Comparison of ENCODE assay signal across 1 cellular context in the genomic region with DNA sequence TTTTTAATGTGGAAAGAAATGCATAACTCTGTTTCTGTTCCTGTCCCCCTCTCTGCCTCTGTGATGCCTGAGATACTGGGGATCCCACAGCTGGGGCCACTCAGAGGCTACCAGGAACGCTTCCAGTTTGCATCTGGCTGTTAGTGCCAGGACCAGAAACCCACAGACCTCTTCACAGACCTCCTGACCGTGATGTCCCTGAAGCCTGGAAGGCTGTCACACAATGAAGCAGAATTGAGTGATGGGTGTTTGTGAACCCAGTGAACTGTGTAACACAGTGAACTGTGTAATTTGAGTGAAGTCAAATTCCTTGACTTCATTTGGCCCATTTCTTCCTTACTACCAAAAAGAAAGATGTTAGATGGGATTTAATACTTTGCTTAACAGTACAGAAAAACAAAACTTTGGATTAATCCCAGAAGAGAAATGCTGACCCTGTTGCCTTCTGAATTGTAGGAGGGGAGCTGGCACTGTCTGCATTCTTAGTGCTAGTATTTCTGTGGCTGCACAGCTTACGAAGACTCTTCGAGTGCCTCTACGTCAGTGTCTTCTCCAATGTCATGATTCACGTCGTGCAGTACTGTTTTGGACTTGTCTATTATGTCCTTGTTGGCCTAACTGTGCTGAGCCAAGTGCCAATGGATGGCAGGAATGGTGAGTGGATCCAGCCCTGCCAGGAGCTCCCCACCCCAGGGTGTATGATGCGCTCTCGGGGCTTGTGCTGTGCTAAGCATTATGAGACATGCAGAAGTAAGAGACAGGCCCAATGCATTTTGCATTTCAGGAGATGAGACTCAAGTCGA.
TF ChIP-seq lines count a peak whose summit lies in the region.

No MANE protein-coding gene starts in this region.

TF ChIP-seq in K562, 482 proteins besides CTCF, POLR2A, EP300 and RAD21:
- TF ChIP-seq ZNF584 (CRISPR knock-in tag; IDR thresholded peaks at IDR 0.05; ENCODE audit: low read depth) (no peak), SP2 (IDR thresholded peaks at IDR 0.05; ENCODE audit: extremely low read depth, low read depth, low read length, poor library complexity, severe bottlenecking) (no peak), BRCA1 (IDR thresholded peaks at IDR 0.05) (no peak), BRCA1 (CRISPR knock-in tag; IDR thresholded peaks at IDR 0.05) (no peak), ILF3 (IDR thresholded peaks at IDR 0.05; ENCODE audit: borderline replicate concordance) (no peak), GTF2E2 (tag; IDR thresholded peaks at IDR 0.05) (no peak), FOSL1 (tag; conservative IDR thresholded peaks at IDR 0.05) (no peak), RCOR1 (IDR thresholded peaks at IDR 0.05; ENCODE audit: borderline replicate concordance in 1 of 2, low read depth in 2 of 2, low read length in 2 of 2) (no peak), ZNF696 (CRISPR knock-in tag; conservative IDR thresholded peaks at IDR 0.05) (no peak), SIRT6 (IDR thresholded peaks at IDR 0.05; ENCODE audit: low read depth, low read length) (no peak), TCF3 (CRISPR knock-in tag; IDR thresholded peaks at IDR 0.05) (no peak), CSDE1 (IDR thresholded peaks at IDR 0.05) (no peak), CBFA2T3 (IDR thresholded peaks at IDR 0.05) (no peak), JUNB (CRISPR knock-in tag; conservative IDR thresholded peaks at IDR 0.05) (no peak), ZNF354B (CRISPR knock-in tag; IDR thresholded peaks at IDR 0.05) (no peak)
- TF ChIP-seq, protein P1, sequence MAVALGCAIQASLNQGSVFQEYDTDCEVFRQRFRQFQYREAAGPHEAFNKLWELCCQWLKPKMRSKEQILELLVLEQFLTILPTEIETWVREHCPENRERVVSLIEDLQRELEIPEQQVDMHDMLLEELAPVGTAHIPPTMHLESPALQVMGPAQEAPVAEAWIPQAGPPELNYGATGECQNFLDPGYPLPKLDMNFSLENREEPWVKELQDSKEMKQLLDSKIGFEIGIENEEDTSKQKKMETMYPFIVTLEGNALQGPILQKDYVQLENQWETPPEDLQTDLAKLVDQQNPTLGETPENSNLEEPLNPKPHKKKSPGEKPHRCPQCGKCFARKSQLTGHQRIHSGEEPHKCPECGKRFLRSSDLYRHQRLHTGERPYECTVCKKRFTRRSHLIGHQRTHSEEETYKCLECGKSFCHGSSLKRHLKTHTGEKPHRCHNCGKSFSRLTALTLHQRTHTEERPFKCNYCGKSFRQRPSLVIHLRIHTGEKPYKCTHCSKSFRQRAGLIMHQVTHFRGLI (CRISPR knock-in tag; IDR thresholded peaks at IDR 0.05): no peak
- TF ChIP-seq, protein P2, sequence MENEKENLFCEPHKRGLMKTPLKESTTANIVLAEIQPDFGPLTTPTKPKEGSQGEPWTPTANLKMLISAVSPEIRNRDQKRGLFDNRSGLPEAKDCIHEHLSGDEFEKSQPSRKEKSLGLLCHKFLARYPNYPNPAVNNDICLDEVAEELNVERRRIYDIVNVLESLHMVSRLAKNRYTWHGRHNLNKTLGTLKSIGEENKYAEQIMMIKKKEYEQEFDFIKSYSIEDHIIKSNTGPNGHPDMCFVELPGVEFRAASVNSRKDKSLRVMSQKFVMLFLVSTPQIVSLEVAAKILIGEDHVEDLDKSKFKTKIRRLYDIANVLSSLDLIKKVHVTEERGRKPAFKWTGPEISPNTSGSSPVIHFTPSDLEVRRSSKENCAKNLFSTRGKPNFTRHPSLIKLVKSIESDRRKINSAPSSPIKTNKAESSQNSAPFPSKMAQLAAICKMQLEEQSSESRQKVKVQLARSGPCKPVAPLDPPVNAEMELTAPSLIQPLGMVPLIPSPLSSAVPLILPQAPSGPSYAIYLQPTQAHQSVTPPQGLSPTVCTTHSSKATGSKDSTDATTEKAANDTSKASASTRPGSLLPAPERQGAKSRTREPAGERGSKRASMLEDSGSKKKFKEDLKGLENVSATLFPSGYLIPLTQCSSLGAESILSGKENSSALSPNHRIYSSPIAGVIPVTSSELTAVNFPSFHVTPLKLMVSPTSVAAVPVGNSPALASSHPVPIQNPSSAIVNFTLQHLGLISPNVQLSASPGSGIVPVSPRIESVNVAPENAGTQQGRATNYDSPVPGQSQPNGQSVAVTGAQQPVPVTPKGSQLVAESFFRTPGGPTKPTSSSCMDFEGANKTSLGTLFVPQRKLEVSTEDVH (IDR thresholded peaks at IDR 0.05; ENCODE audit: low read depth, partially characterized antibody): no peak
- TF ChIP-seq, protein P3, sequence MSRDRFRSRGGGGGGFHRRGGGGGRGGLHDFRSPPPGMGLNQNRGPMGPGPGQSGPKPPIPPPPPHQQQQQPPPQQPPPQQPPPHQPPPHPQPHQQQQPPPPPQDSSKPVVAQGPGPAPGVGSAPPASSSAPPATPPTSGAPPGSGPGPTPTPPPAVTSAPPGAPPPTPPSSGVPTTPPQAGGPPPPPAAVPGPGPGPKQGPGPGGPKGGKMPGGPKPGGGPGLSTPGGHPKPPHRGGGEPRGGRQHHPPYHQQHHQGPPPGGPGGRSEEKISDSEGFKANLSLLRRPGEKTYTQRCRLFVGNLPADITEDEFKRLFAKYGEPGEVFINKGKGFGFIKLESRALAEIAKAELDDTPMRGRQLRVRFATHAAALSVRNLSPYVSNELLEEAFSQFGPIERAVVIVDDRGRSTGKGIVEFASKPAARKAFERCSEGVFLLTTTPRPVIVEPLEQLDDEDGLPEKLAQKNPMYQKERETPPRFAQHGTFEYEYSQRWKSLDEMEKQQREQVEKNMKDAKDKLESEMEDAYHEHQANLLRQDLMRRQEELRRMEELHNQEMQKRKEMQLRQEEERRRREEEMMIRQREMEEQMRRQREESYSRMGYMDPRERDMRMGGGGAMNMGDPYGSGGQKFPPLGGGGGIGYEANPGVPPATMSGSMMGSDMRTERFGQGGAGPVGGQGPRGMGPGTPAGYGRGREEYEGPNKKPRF (IDR thresholded peaks at IDR 0.05; ENCODE audit: low read depth, low read length): no peak
